ENCODE assay signal across 8 cellular contexts in genomic region chr17:48024149-48025039, GRCh38. TPM values are rescaled to one million over a fixed set of nuclear protein-coding genes. Genes with fewer than 3 reads are reported as not detected.
DNase-seq lines count a peak whose midpoint lies in the region; ATAC-seq and TF ChIP-seq lines count a peak whose summit lies in the region.

No MANE protein-coding gene starts in this region.

- intact Hi-C loops in CD14-positive monocyte (cut with micrococcal nuclease) (loop anchor here (1.0 to 10.0 kb wide), 8 partner anchors 24 to 593 kb away; partner anchors contain the start of genes HOXB8 (in 1 of the 2) and NFE2L1 (in 1 of the 2)), Panc1 (cut with micrococcal nuclease; ENCODE audit: unreplicated experiment) (loop anchor here (10.0 kb wide), 1 partner anchor 590 kb away; the partner anchor contains the start of genes HOXB7 and HOXB8), sigmoid colon (cut with DNase I) (loop anchor here (1.0 to 10.0 kb wide), 5 partner anchors 76 to 590 kb away; partner anchors contain the start of genes CBX1, HOXB7, HOXB8 and SCRN2)

- peaks cover 59% of the 10 kb centered on the region for H3K4me1 Mint-ChIP-seq in CD14-positive monocyte

- H3K9me3 ChIP-seq in Panc1 (ENCODE audit: control insufficient read depth, insufficient read depth, low read depth, low read length) (no peaks in the 10 kb centered on the region), adipocyte (ENCODE audit: control insufficient read depth, low read length) (no peaks in the 10 kb centered on the region), sigmoid colon (no peaks in the 10 kb centered on the region)

- no peak for TF ChIP-seq EP300 in sigmoid colon (IDR thresholded peaks at IDR 0.05)

- H3K4me1 ChIP-seq in Panc1 (ENCODE audit: control insufficient read depth, insufficient read depth, low read length) = peaks cover 27% of the 10 kb centered on the region
- H3K4me1 ChIP-seq in adipocyte (ENCODE audit: control insufficient read depth, insufficient read depth, low read length) = peaks cover 41% of the 10 kb centered on the region
- H3K4me1 ChIP-seq in sigmoid colon = peaks cover 0 to 41% (median 38%) of the 10 kb centered on the region in 4 donors

- TF ChIP-seq CTCF in CD14-positive monocyte (IDR thresholded peaks at IDR 0.05) = no peak
- peak; percentile 10; the same call in 1 of the 2 replicates for TF ChIP-seq CTCF in Panc1 (IDR thresholded peaks at IDR 0.05)
- TF ChIP-seq CTCF in sigmoid colon (IDR thresholded peaks at IDR 0.05) = no peak
- no peak for TF ChIP-seq CTCF in GM13977 (IDR thresholded peaks at IDR 0.05; ENCODE audit: extremely low read depth, insufficient read depth, missing control alignments)

- H3K36me3 ChIP-seq in Panc1 (ENCODE audit: control insufficient read depth, insufficient read depth, low read length) = no peaks in the 10 kb centered on the region
- H3K36me3 ChIP-seq in adipocyte (ENCODE audit: control insufficient read depth, insufficient read depth, low read length, severe bottlenecking) = no peaks in the 10 kb centered on the region
- H3K36me3 ChIP-seq in sigmoid colon = no peaks in the 10 kb centered on the region

- H3K27ac ChIP-seq in Panc1 (ENCODE audit: low read length) (peak overlapping the region; percentile 76), sigmoid colon (peak overlapping the region; percentile 82 to 90 (median 87))

- H3K27me3 Mint-ChIP-seq in CD14-positive monocyte (ENCODE audit: low read depth in 3 of 3) = peaks cover 7 to 9% (median 7%) of the 10 kb centered on the region in 3 donors

- peak overlapping the region; percentile 87 to 97 for H3K4me3 Mint-ChIP-seq in CD14-positive monocyte

- CTCF ChIA-PET in Panc1 (lab: Charles Lee) = interaction anchor here (0.5 to 1.1 kb wide), 10 partner anchors 12 to 594 kb away, joined by 3 to 11 read pairs (median 4); no protein-coding TSS in a partner anchor

- H3K36me3 Mint-ChIP-seq in CD14-positive monocyte = peaks cover 1 to 2% of the 10 kb centered on the region in 2 donors

- in situ Hi-C loops in Panc1 (cut with HindIII; ENCODE audit: low pct_unique_long_range_greater_than_20kb, low sequenced_read_pairs) = no loop called here
- in situ Hi-C loops in GM13977 (cut with MboI; ENCODE audit: low pct_unique_long_range_greater_than_20kb, low sequenced_read_pairs, unreplicated experiment) = loop anchor here (5.0 kb wide), 1 partner anchor 43 kb away; no protein-coding TSS in a partner anchor

- POLR2A ChIA-PET in Panc1 (lab: Charles Lee) = no interaction called here

- DNase-seq in CD14-positive monocyte (ENCODE audit: low spot score) = no peak
- DNase-seq in Panc1 (ENCODE audit: low read depth, low spot score) = peak; percentile 54
- DNase-seq in adipocyte (ENCODE audit: low read depth) = peak; percentile 81
- peak; percentile 57 for DNase-seq in hepatic stellate cell (ENCODE audit: low spot score)
- peak; percentile 73 for DNase-seq in sigmoid colon
- DNase-seq in 8988T = no peak
- DNase-seq in GM13977 (ENCODE audit: low spot score) = no peak

- WGBS in sigmoid colon, 2 donors = 0 to 1% methylated on average over 54 of the region's 54 CpGs

- H3K9me3 Mint-ChIP-seq in CD14-positive monocyte = peaks cover 0 to 2% (median 0%) of the 10 kb centered on the region in 7 donors

- peak overlapping the region; percentile 80 for H3K9ac ChIP-seq in adipocyte (ENCODE audit: low read length)

- ATAC-seq in GM21619 (IDR thresholded peaks at IDR 0.05; ENCODE audit: unreplicated experiment) = peak; percentile 3
- ATAC-seq in Panc1 = peak; percentile 26

- peak overlapping the region; percentile 88 to 97 (median 94) for H3K27ac Mint-ChIP-seq in CD14-positive monocyte

- no TSS peak for BruUV-seq in Panc1 (replicated peaks; lab: Mats Ljungman, UMichigan)

- H3K4me3 ChIP-seq in Panc1 (ENCODE audit: low read depth in 2 of 2, low read length in 2 of 2) (peak overlapping the region; percentile 61 to 78), adipocyte (ENCODE audit: low read length) (peak overlapping the region; percentile 81), sigmoid colon (peak overlapping the region; percentile 26 to 50 (median 42))

- H3K27me3 ChIP-seq in Panc1 (ENCODE audit: control insufficient read depth, insufficient read depth, low read length) = no peaks in the 10 kb centered on the region
- H3K27me3 ChIP-seq in adipocyte (replicated peaks; ENCODE audit: control insufficient read depth, insufficient read depth, low read length) = no peaks in the 10 kb centered on the region
- H3K27me3 ChIP-seq in sigmoid colon = peaks cover 0 to 14% (median 7%) of the 10 kb centered on the region in 3 donors

- no peak for TF ChIP-seq POLR2A in sigmoid colon (IDR thresholded peaks at IDR 0.05)

RNA-seq across cellular contexts. Expression of gene COPZ2, which starts 13.2 kb away (rescaled TPM):
- polyA plus RNA-seq in CD14-positive monocyte = 10 to 100 TPM in 1 of 2 donors, 1 to 10 TPM in 1; 6.9 to 12.2 TPM
- total RNA-seq in Panc1 (2021; ENCODE audit: unreplicated experiment) = 5.4 TPM
- polyA plus RNA-seq in Panc1 (2012; ENCODE audit: insufficient read length) = 5.3 TPM
- total RNA-seq in sigmoid colon = 10 to 100 TPM; 52.3 to 64.0 (median 58.9) TPM
- polyA plus RNA-seq in sigmoid colon = 10 to 100 TPM in 1 of 3 donors, 1 to 10 TPM in 2; 5.5 to 19.2 (median 6.9) TPM

RNA-seq across cellular contexts. Expression of gene NFE2L1, which starts 23.8 kb away (rescaled TPM):
- 1 to 10 TPM; 2.8 to 7.1 TPM for polyA plus RNA-seq in CD14-positive monocyte
- 210 TPM for total RNA-seq in Panc1 (2021; ENCODE audit: unreplicated experiment)
- polyA plus RNA-seq in Panc1 (2012; ENCODE audit: insufficient read length) = 312 TPM
- total RNA-seq in sigmoid colon = 100 to 1,000 TPM; 126 to 174 (median 141) TPM
- polyA plus RNA-seq in sigmoid colon = 100 to 1,000 TPM in 1 of 3 donors, 10 to 100 TPM in 2; 44.4 to 134 (median 61.5) TPM

RNA-seq across cellular contexts. Expression of gene CDK5RAP3, which starts 53.5 kb away (rescaled TPM):
- 10 to 100 TPM; 86.1 to 94.4 TPM for polyA plus RNA-seq in CD14-positive monocyte
- 193 TPM for total RNA-seq in Panc1 (2021; ENCODE audit: unreplicated experiment)
- polyA plus RNA-seq in Panc1 (2012; ENCODE audit: insufficient read length) = 137 TPM
- total RNA-seq in sigmoid colon = 100 to 1,000 TPM in 1 of 4 donors, 10 to 100 TPM in 3; 68.5 to 168 (median 73.0) TPM
- 100 to 1,000 TPM in 1 of 3 donors, 10 to 100 TPM in 2; 43.5 to 200 (median 49.9) TPM for polyA plus RNA-seq in sigmoid colon

Comparison
In these comparisons a context has a peak if more than half of its experiments do, and no peak if none do; other contexts are left out.
1. DNase-seq: peak in Panc1 (single experiment), adipocyte (single experiment), hepatic stellate cell (single experiment) and sigmoid colon (single experiment); none in CD14-positive monocyte (single experiment), 8988T (single experiment) and GM13977 (single experiment).
2. Peak in every context shown above with its lines, with median percentiles within 50 percentile points of each other: H3K4me3 ChIP-seq.